9 cellular contexts compared by ENCODE assay signal in the genomic region with DNA sequence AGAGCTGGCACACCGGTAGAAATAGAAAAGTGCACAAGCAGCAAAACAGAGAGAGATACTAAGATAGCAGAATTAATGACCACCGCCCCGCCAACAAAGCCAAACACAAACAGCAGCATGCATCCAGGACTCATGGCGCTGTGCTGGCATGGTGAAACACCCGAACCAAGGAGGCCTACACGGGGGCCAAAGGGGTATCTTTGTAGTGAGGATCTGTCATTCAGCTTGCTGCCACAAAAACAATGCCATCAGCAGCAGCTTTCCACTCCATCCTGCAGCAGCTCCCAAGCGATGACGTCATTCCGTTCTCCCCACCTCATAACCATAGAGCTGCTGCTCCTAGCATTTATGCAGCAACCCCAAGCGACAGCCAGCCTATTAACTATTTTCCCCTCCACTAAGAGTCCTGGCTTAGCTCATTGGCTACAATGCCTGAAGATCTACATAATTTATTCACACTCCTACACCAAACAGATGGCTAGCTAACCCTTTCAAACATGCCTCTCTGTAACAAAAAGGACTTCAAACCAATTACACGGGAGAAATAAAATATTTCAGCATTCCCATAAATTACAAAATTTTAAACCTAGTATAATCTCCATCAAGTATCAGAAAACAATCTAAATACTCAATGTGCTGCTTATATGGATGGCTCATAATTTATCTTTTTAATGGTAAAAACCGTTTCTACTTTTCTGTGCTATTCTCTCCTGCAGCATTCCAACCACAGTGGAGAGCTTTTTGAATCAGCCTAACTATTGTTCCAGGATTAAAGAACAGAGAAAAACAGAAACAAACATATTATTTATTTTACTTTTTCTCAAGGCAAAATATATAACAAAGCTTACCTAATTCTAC.
DNase-seq lines count a peak whose midpoint lies in the region; ATAC-seq and TF ChIP-seq lines count a peak whose summit lies in the region.
"Had no signal": no experiment of that assay in that cellular context is flagged by ENCODE, and none has a peak within 500 bp of the region (broad histone marks: within the 10 kb centered on the region; RNA-seq: fewer than 3 reads in every experiment).

No MANE protein-coding gene starts in this region.

- H3K36me3 Mint-ChIP-seq in CD14-positive monocyte = peaks cover 9 to 24% of the 10 kb centered on the region in 2 donors
- no peaks in the 10 kb centered on the region for H3K36me3 Mint-ChIP-seq in T-helper 2 cell treated with Interferon-gamma antibody and Interleukin-4, amounts not matched to agents 5 μg/mL and 100 μg/mL, for 36 hours (ENCODE audit: low read depth)
- H3K36me3 Mint-ChIP-seq: IgD-negative memory B cell had no signal

- in situ Hi-C loops in Panc1 (cut with HindIII; ENCODE audit: low pct_unique_long_range_greater_than_20kb, low sequenced_read_pairs) = no loop called here

- DNase-seq in Panc1 (ENCODE audit: low read depth, low spot score) = no peak
- DNase-seq in fibroblast of mammary gland (ENCODE audit: low read depth) = peak; percentile 92
- DNase-seq in myocyte (ENCODE audit: low read depth) = peak; percentile 96
- DNase-seq in GM19238 (ENCODE audit: insufficient read length, low spot score) = no peak
- no peak for DNase-seq in CD14-positive monocyte (ENCODE audit: low spot score)
- DNase-seq in T-helper 2 cell treated with Interferon-gamma antibody and Interleukin-4, amounts not matched to agents 5 μg/mL and 100 μg/mL, for 36 hours (ENCODE audit: low spot score) = no peak

- POLR2A ChIA-PET in HEK293 (lab: Yijun Ruan, JAX) = interaction anchor here (0.6 to 2.4 kb wide), 9 partner anchors 10 to 289 kb away, joined by 3 to 14 read pairs (median 4); a partner anchor contains a TSS
- POLR2A ChIA-PET in Panc1 (lab: Charles Lee) = interaction anchor here (0.6 kb wide), 2 partner anchors 14 to 67 kb away, joined by 5 read pairs; no protein-coding TSS in a partner anchor

- intact Hi-C loops in Panc1 (cut with micrococcal nuclease; ENCODE audit: unreplicated experiment) = no loop called here
- intact Hi-C loops in CD14-positive monocyte (cut with micrococcal nuclease) = no loop called here

- H3K27me3 Mint-ChIP-seq in CD14-positive monocyte (ENCODE audit: low read depth in 3 of 3) = no peaks in the 10 kb centered on the region
- no peaks in the 10 kb centered on the region for H3K27me3 Mint-ChIP-seq in T-helper 2 cell treated with Interferon-gamma antibody and Interleukin-4, amounts not matched to agents 5 μg/mL and 100 μg/mL, for 36 hours (ENCODE audit: low read depth)

- H3K4me3 Mint-ChIP-seq in CD14-positive monocyte = no peak overlapping the region
- no peak overlapping the region for H3K4me3 Mint-ChIP-seq in T-helper 2 cell treated with Interferon-gamma antibody and Interleukin-4, amounts not matched to agents 5 μg/mL and 100 μg/mL, for 36 hours
- H3K4me3 Mint-ChIP-seq: IgD-negative memory B cell had no signal

- no peak overlapping the region for H3K27ac Mint-ChIP-seq in CD14-positive monocyte
- no peak overlapping the region for H3K27ac Mint-ChIP-seq in T-helper 2 cell treated with Interferon-gamma antibody and Interleukin-4, amounts not matched to agents 5 μg/mL and 100 μg/mL, for 36 hours
- H3K27ac Mint-ChIP-seq: IgD-negative memory B cell had no signal

- H3K27me3 ChIP-seq in Panc1 (ENCODE audit: control insufficient read depth, insufficient read depth, low read length) = no peaks in the 10 kb centered on the region

- CTCF ChIA-PET in HEK293 (lab: Yijun Ruan, JAX) = interaction anchor here (0.5 to 5.7 kb wide), 14 partner anchors 11 to 1819 kb away, joined by 3 to 42 read pairs (median 4); a partner anchor contains a TSS
- CTCF ChIA-PET in Panc1 (lab: Charles Lee) = interaction anchor here (0.6 to 1.4 kb wide), 4 partner anchors 10 to 228 kb away, joined by 3 to 6 read pairs (median 3); a partner anchor contains a TSS

- H3K36me3 ChIP-seq in HEK293 (ENCODE audit: control insufficient read depth in 2 of 2, insufficient read depth in 1 of 2, low read length in 2 of 2) = peaks cover 0 to 1% of the 10 kb centered on the region in 2 experiments; a peak in 2 of 3 replicates
- no peaks in the 10 kb centered on the region for H3K36me3 ChIP-seq in Panc1 (ENCODE audit: control insufficient read depth, insufficient read depth, low read length)

- H3K4me3 ChIP-seq in HEK293 (ENCODE audit: low read depth, low read length) (peak overlapping the region; percentile 6), Panc1 (ENCODE audit: low read depth in 2 of 2, low read length in 2 of 2) (peak overlapping the region in 1 of 2 experiments; percentile 19; a peak in 1 of 4 replicates), fibroblast of mammary gland (ENCODE audit: control insufficient read depth, low read depth, low read length) (peak overlapping the region; percentile 33)

- BruUV-seq in Panc1 (replicated peaks; lab: Mats Ljungman, UMichigan) = TSS peak; percentile 14

- H3K4me1 ChIP-seq in HEK293 (ENCODE audit: control insufficient read depth, insufficient read depth, low read length) (peaks cover 15% of the 10 kb centered on the region), Panc1 (ENCODE audit: control insufficient read depth, insufficient read depth, low read length) (0 out of 2 replicates have a peak, but pooled peaks cover 2% of the 10 kb centered on the region)

- H3K9me3 ChIP-seq in HEK293 (ENCODE audit: control insufficient read depth, insufficient read depth, low read depth, low read length) (no peaks in the 10 kb centered on the region), Panc1 (ENCODE audit: control insufficient read depth, insufficient read depth, low read depth, low read length) (no peaks in the 10 kb centered on the region)

- H3K27ac ChIP-seq in HEK293 (ENCODE audit: extremely low read depth, low read depth, low read length) (peak overlapping the region; percentile 52), Panc1 (ENCODE audit: low read length) (no peak overlapping the region)

- TF ChIP-seq CTCF in HEK293 (tag by site-specific recombination; IDR thresholded peaks at IDR 0.05) (no peak), Panc1 (IDR thresholded peaks at IDR 0.05) (no peak), fibroblast of mammary gland (conservative IDR thresholded peaks at IDR 0.05; ENCODE audit: control insufficient read depth, insufficient read depth, low read depth, low read length) (no peak), CD14-positive monocyte (IDR thresholded peaks at IDR 0.05) (no peak)

- no peaks in the 10 kb centered on the region for H3K9me3 Mint-ChIP-seq in CD14-positive monocyte
- H3K9me3 Mint-ChIP-seq in T-helper 2 cell treated with Interferon-gamma antibody and Interleukin-4, amounts not matched to agents 5 μg/mL and 100 μg/mL, for 36 hours = no peaks in the 10 kb centered on the region
- H3K9me3 Mint-ChIP-seq: IgD-negative memory B cell had no signal

- H3K4me1 Mint-ChIP-seq in CD14-positive monocyte = peaks cover 6% of the 10 kb centered on the region
- peaks cover 4% of the 10 kb centered on the region for H3K4me1 Mint-ChIP-seq in T-helper 2 cell treated with Interferon-gamma antibody and Interleukin-4, amounts not matched to agents 5 μg/mL and 100 μg/mL, for 36 hours (ENCODE audit: low read depth)

- ATAC-seq in Panc1 = peak; percentile 51
- ATAC-seq in GM18909 (IDR thresholded peaks at IDR 0.05; ENCODE audit: poor library complexity, unreplicated experiment) = no peak

TF ChIP-seq in HEK293, 187 proteins besides CTCF, POLR2A, EP300 and RAD21 (continues in another document):
- TF ChIP-seq, protein P1, sequence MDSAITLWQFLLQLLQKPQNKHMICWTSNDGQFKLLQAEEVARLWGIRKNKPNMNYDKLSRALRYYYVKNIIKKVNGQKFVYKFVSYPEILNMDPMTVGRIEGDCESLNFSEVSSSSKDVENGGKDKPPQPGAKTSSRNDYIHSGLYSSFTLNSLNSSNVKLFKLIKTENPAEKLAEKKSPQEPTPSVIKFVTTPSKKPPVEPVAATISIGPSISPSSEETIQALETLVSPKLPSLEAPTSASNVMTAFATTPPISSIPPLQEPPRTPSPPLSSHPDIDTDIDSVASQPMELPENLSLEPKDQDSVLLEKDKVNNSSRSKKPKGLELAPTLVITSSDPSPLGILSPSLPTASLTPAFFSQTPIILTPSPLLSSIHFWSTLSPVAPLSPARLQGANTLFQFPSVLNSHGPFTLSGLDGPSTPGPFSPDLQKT (IDR thresholded peaks at IDR 0.05; ENCODE audit: borderline replicate concordance, low read depth, low read length) = no peak
- TF ChIP-seq ZNF433 (tag by site-specific recombination; IDR thresholded peaks at IDR 0.05; ENCODE audit: low read depth) = no peak
- TF ChIP-seq KLF16 (tag by site-specific recombination; IDR thresholded peaks at IDR 0.05) = peak; percentile 91
- no peak for TF ChIP-seq ZNF529 (tag by site-specific recombination; IDR thresholded peaks at IDR 0.05; ENCODE audit: insufficient replicate concordance)
- peak; percentile 68; the same call in 1 of the 2 replicates for TF ChIP-seq ZNF10 (tag by site-specific recombination; IDR thresholded peaks at IDR 0.05)
- TF ChIP-seq ZNF223 (tag by site-specific recombination; IDR thresholded peaks at IDR 0.05) = no peak
- TF ChIP-seq SALL2 (tag by site-specific recombination; IDR thresholded peaks at IDR 0.05; ENCODE audit: borderline replicate concordance) = no peak; the same call in 1 of the 2 replicates
- no peak for TF ChIP-seq ZNF121 (tag by site-specific recombination; IDR thresholded peaks at IDR 0.05)
- no peak for TF ChIP-seq ZNF585B (tag by site-specific recombination; IDR thresholded peaks at IDR 0.05)
- TF ChIP-seq ZNF658 (tag by site-specific recombination; IDR thresholded peaks at IDR 0.05) = no peak
- TF ChIP-seq, protein P2, sequence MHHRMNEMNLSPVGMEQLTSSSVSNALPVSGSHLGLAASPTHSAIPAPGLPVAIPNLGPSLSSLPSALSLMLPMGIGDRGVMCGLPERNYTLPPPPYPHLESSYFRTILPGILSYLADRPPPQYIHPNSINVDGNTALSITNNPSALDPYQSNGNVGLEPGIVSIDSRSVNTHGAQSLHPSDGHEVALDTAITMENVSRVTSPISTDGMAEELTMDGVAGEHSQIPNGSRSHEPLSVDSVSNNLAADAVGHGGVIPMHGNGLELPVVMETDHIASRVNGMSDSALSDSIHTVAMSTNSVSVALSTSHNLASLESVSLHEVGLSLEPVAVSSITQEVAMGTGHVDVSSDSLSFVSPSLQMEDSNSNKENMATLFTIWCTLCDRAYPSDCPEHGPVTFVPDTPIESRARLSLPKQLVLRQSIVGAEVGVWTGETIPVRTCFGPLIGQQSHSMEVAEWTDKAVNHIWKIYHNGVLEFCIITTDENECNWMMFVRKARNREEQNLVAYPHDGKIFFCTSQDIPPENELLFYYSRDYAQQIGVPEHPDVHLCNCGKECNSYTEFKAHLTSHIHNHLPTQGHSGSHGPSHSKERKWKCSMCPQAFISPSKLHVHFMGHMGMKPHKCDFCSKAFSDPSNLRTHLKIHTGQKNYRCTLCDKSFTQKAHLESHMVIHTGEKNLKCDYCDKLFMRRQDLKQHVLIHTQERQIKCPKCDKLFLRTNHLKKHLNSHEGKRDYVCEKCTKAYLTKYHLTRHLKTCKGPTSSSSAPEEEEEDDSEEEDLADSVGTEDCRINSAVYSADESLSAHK (tag by site-specific recombination; IDR thresholded peaks at IDR 0.05) = peak; percentile 65
- no peak for TF ChIP-seq ZNF155 (tag by site-specific recombination; IDR thresholded peaks at IDR 0.05)
- TF ChIP-seq ZNF571 (tag by site-specific recombination; IDR thresholded peaks at IDR 0.05) = no peak

Comparison
In these comparisons a context has a peak if more than half of its experiments do, and no peak if none do; other contexts are left out.
1. DNase-seq: peak in fibroblast of mammary gland (single experiment) and myocyte (single experiment); none in Panc1 (single experiment), GM19238 (single experiment), CD14-positive monocyte (single experiment) and T-helper 2 cell treated with Interferon-gamma antibody and Interleukin-4, amounts not matched to agents 5 μg/mL and 100 μg/mL, for 36 hours (single experiment).